ENCODE assay signal across 20 cellular contexts in genomic region chr7:16411391-16411790, GRCh38. TPM values are rescaled to one million over a fixed set of nuclear protein-coding genes. Genes with fewer than 3 reads are reported as not detected.
DNase-seq lines count a peak whose midpoint lies in the region; ATAC-seq, FAIRE-seq and TF ChIP-seq lines count a peak whose summit lies in the region.
"Had no signal": no experiment of that assay in that cellular context is flagged by ENCODE, and none has a peak within 500 bp of the region (broad histone marks: within the 10 kb centered on the region; RNA-seq: fewer than 3 reads in every experiment).

No MANE protein-coding gene starts in this region.

- H2AFZ ChIP-seq in K562 (ENCODE audit: low read depth, low read length) = no peak overlapping the region
- H2AFZ ChIP-seq: GM23338 had no signal

- ATAC-seq in K562 = no peak
- ATAC-seq in Right ventricle myocardium inferior = no peak
- ATAC-seq: GM23338 had no signal

- 94% methylated on average over 2 of the region's 2 CpGs for WGBS in K562 (ENCODE audit: insufficient coverage, low coverage, missing lambda C conversion rate)

- H3K36me3 ChIP-seq in K562 (ENCODE audit: control insufficient read depth, insufficient read depth, low read length) (no peaks in the 10 kb centered on the region; the same call in 2 of the 3 replicates), SJCRH30 (no peaks in the 10 kb centered on the region)

- BruUV-seq in K562 (replicated peaks; lab: Mats Ljungman, UMichigan) = no TSS peak

- no peak overlapping the region for H3K9ac ChIP-seq in K562 (ENCODE audit: insufficient read depth in 1 of 2, low read depth in 2 of 2, low read length in 2 of 2)

- H3K4me1 ChIP-seq in K562 (replicated peaks in 1 of 2; ENCODE audit: control insufficient read depth in 2 of 2, insufficient read depth in 2 of 2, low read length in 2 of 2) = peaks cover 2 to 18% of the 10 kb centered on the region in 2 experiments
- no peaks in the 10 kb centered on the region; the same call in 1 of the 2 replicates for H3K4me1 ChIP-seq in SJCRH30

- H3K27ac ChIP-seq in K562 (ENCODE audit: extremely low read depth, low read depth, low read length) = no peak overlapping the region
- H3K27ac ChIP-seq in SJCRH30 = no peak overlapping the region

- FAIRE-seq in K562 (lab: Jason Lieb, UNC) (no peak), GM12891 (lab: Jason Lieb, UNC) (no peak)
- FAIRE-seq: GM12892 had no signal

- H4K20me1 ChIP-seq in K562 (replicated peaks; ENCODE audit: control insufficient read depth, insufficient read depth, low read length) = no peaks in the 10 kb centered on the region

- intact Hi-C loops in K562 (cut with micrococcal nuclease) = no loop called here
- intact Hi-C loops in cardiac septum (cut with DNase I) = loop anchor here (5.0 kb wide), 1 partner anchor 151 kb away; no protein-coding TSS in a partner anchor
- intact Hi-C loops in Right ventricle myocardium inferior (cut with DNase I) = no loop called here

- no peak for TF ChIP-seq POLR2A in K562 (conservative IDR thresholded peaks at IDR 0.05)
- no peak for TF ChIP-seq POLR2A in GM12891 (IDR thresholded peaks at IDR 0.05; ENCODE audit: low read depth, low read length)

- no peak overlapping the region for H3K4me3 ChIP-seq in K562
- no peak overlapping the region for H3K4me3 ChIP-seq in SJCRH30
- H3K4me3 ChIP-seq: GM23338 had no signal

- no peak for TF ChIP-seq EP300 in K562 (IDR thresholded peaks at IDR 0.05; ENCODE audit: low read length)

- H3K9me1 ChIP-seq in K562 (ENCODE audit: control insufficient read depth, insufficient read depth, low read length) = no peaks in the 10 kb centered on the region

- H3K27me3 ChIP-seq in K562 (ENCODE audit: control insufficient read depth in 2 of 2, insufficient read depth in 2 of 2, low read length in 2 of 2) (no peaks in the 10 kb centered on the region), SJCRH30 (no peaks in the 10 kb centered on the region)

- TF ChIP-seq RAD21 in K562 (CRISPR knock-in tag; conservative IDR thresholded peaks at IDR 0.05 in 1 of 2, IDR thresholded peaks at IDR 0.05 in 1 of 2) = no peak

- CTCF ChIA-PET in K562 (lab: Yijun Ruan, JAX; ENCODE audit: low intra/inter-chr PET ratio) = no interaction called here

- TF ChIP-seq CTCF in K562 (IDR thresholded peaks at IDR 0.05 in 2 of 3, conservative IDR thresholded peaks at IDR 0.05 in 1 of 3; ENCODE audit: insufficient read depth in 2 of 3, low read depth in 1 of 3, low read length in 3 of 3) = no peak

- no peaks in the 10 kb centered on the region for H3K9me3 ChIP-seq in K562 (replicated peaks; ENCODE audit: control insufficient read depth, insufficient read depth, low read depth, low read length)
- no peaks in the 10 kb centered on the region for H3K9me3 ChIP-seq in SJCRH30 (replicated peaks)
- H3K9me3 ChIP-seq: Caco-2 had no signal

- no peak overlapping the region for H3K4me2 ChIP-seq in K562 (ENCODE audit: insufficient read depth, low read length)
- H3K4me2 ChIP-seq: GM23338 had no signal

- in situ Hi-C loops in K562 (cut with MboI) = no loop called here

- peaks cover 65% of the 10 kb centered on the region for H3K79me2 ChIP-seq in K562 (ENCODE audit: control insufficient read depth, insufficient read depth, low read length)

- POLR2A ChIA-PET in K562 (lab: Yijun Ruan, JAX) = interaction anchor here (1.0 kb wide), 1 partner anchor 9 kb away, joined by 3 read pairs; the partner anchor contains the start of gene CRPPA

- peak; percentile 59 for DNase-seq in EL
- DNase-seq in NCI-H226 = peak; percentile 63
- no peak for DNase-seq in K562 (ENCODE audit: extremely low read depth in 1 of 4, low spot score in 3 of 4)
- peak; percentile 49 for DNase-seq in kidney glomerular epithelial cell (lab: John Stamatoyannopoulos, UW)
- DNase-seq in cardiac septum (ENCODE audit: low spot score) = no peak
- no peak for DNase-seq in SJCRH30
- DNase-seq in Right ventricle myocardium inferior (ENCODE audit: missing footprints) = no peak
- DNase-seq in GM12891 (ENCODE audit: insufficient read length, low spot score) = no peak
- DNase-seq: AML-193; Caco-2; DMS53; NCI-H146; NCI-H2081 treated with DMSO at 0.1 percent for 48 hours; NCI-H345; NCI-H69; NK-92 treated with Interleukin-12 subunit alpha and Interleukin-12 subunit beta, amount 100 ng/mL, for 24 hours; Right ventricle myocardium superior had no signal

TF ChIP-seq in K562, 482 proteins besides CTCF, POLR2A, EP300 and RAD21 (continues in another document):
- no peak for TF ChIP-seq FOXA1 (IDR thresholded peaks at IDR 0.05; ENCODE audit: borderline replicate concordance)
- peak; percentile 62 for TF ChIP-seq ZNF316 (IDR thresholded peaks at IDR 0.05)
- no peak for TF ChIP-seq NCOR1 (IDR thresholded peaks at IDR 0.05)
- TF ChIP-seq ZNF3 (CRISPR knock-in tag; IDR thresholded peaks at IDR 0.05) = 0 out of 2 replicates have a peak, but pooled peaks have one; percentile 29
- TF ChIP-seq SRSF3 (IDR thresholded peaks at IDR 0.05; ENCODE audit: insufficient read depth, low read length) = no peak
- TF ChIP-seq ILK (tag; IDR thresholded peaks at IDR 0.05; ENCODE audit: borderline replicate concordance, low read depth) = no peak
- TF ChIP-seq ZNF23 (CRISPR knock-in tag; IDR thresholded peaks at IDR 0.05) = no peak
- TF ChIP-seq HDAC8 (tag; IDR thresholded peaks at IDR 0.05) = no peak
- TF ChIP-seq ARID1B (IDR thresholded peaks at IDR 0.05) = no peak
- TF ChIP-seq HIVEP1 (CRISPR knock-in tag; IDR thresholded peaks at IDR 0.05) = no peak

TF ChIP-seq in GM12891, 5 proteins besides CTCF, POLR2A, EP300 and RAD21:
- no peak for TF ChIP-seq POLR2AphosphoS5 (IDR thresholded peaks at IDR 0.05; ENCODE audit: low read depth, low read length)
TF ChIP-seq in GM12891: peak in this region for 0.

RNA-seq across cellular contexts. Expression of gene CRPPA, which starts 9.9 kb away (rescaled TPM):
- 7.4 and 19.6 TPM in 2 replicates for total RNA-seq in K562 (2011; cell fraction: chromatin; rRNA removed; ENCODE audit: low replicate concordance)
- total RNA-seq in K562 (2011; cell fraction: nucleolus; rRNA removed) = 3.8 and 3.9 TPM in 2 replicates
- 8.7 and 16.9 TPM in 2 replicates for total RNA-seq in K562 (2011; cell fraction: nucleoplasm; rRNA removed)
- total RNA-seq in K562 (2014; rRNA removed) (5.9 and 6.6 TPM in 2 replicates), K562 (2014; rRNA removed; fragmentation: Illumina TruSeq; extraction: Trizol) (8.0 and 11.1 TPM in 2 replicates), K562 (2015; rRNA removed; fragmentation: Illumina TruSeq; extraction: Trizol) (13.3 and 14.4 TPM in 2 replicates), K562 (2021) (8.6 and 9.1 TPM in 2 replicates), cardiac septum (7.3 TPM), Right ventricle myocardium inferior (7.1 TPM)
- polyA plus RNA-seq in K562 (2011; rRNA removed) (5.5 and 7.8 TPM in 2 replicates), K562 (2014; fragmentation: Illumina TruSeq; extraction: Trizol) (4.2 and 4.3 TPM in 2 replicates), K562 (2014; fragmentation: Nextera tagmentation; extraction: Ambion mirVana) (1 to 10 TPM; 3.9 to 8.2 TPM), K562 (2014; rRNA removed) (3.4 and 5.1 TPM in 2 replicates)
- polyA plus RNA-seq in K562 (2011; cell fraction: cytosol; rRNA removed) = 1.6 and 2.5 TPM in 2 replicates
- 3.8 and 3.9 TPM in 2 replicates for polyA plus RNA-seq in K562 (2011; cell fraction: nucleus; rRNA removed)
- 7.4 and 8.8 TPM in 2 replicates for polyA plus RNA-seq in K562 (2012)
- 15.2 and 16.9 TPM in 2 replicates for polyA minus RNA-seq in K562 (2011; rRNA and poly(A)+ RNA removed)
- polyA minus RNA-seq in K562 (2011; cell fraction: cytosol; rRNA and poly(A)+ RNA removed) = 4.2 and 4.9 TPM in 2 replicates
- polyA minus RNA-seq in K562 (2011; cell fraction: nucleus; rRNA and poly(A)+ RNA removed) = 16.7 and 18.3 TPM in 2 replicates
- total RNA-seq in SJCRH30 (2014; rRNA removed; shearing (Covaris generic)) = 8.8 and 9.3 TPM in 2 replicates
- polyA plus RNA-seq in GM12891 (2012; ENCODE audit: low read depth, missing spikeins) = not detected

RNA-seq across cellular contexts. Expression of gene SOSTDC1, which starts 54.1 kb away (rescaled TPM):
- total RNA-seq in K562 (2011; cell fraction: chromatin; rRNA removed; ENCODE audit: low replicate concordance) = 7.4 and 7.9 TPM in 2 replicates
- total RNA-seq in K562 (2011; cell fraction: nucleolus; rRNA removed) = 9.5 and 11.5 TPM in 2 replicates
- 10.8 and 11.1 TPM in 2 replicates for total RNA-seq in K562 (2011; cell fraction: nucleoplasm; rRNA removed)
- total RNA-seq in K562 (2014; rRNA removed) (8.3 and 10.5 TPM in 2 replicates), K562 (2014; rRNA removed; fragmentation: Illumina TruSeq; extraction: Trizol) (15.0 and 15.1 TPM in 2 replicates), K562 (2015; rRNA removed; fragmentation: Illumina TruSeq; extraction: Trizol) (23.0 and 23.7 TPM in 2 replicates), K562 (2021) (8.8 and 12.0 TPM in 2 replicates), cardiac septum (not detected), Right ventricle myocardium inferior (1.0 TPM)
- polyA plus RNA-seq in K562 (2011; rRNA removed) (5.8 and 15.9 TPM in 2 replicates), K562 (2014; fragmentation: Illumina TruSeq; extraction: Trizol) (15.3 and 18.4 TPM in 2 replicates), K562 (2014; fragmentation: Nextera tagmentation; extraction: Ambion mirVana) (10 to 100 TPM; 47.5 to 48.6 TPM), K562 (2014; rRNA removed) (9.8 and 10.1 TPM in 2 replicates)
- 3.5 and 9.8 TPM in 2 replicates for polyA plus RNA-seq in K562 (2011; cell fraction: cytosol; rRNA removed)
- 3.2 and 5.1 TPM in 2 replicates for polyA plus RNA-seq in K562 (2011; cell fraction: nucleus; rRNA removed)
- polyA plus RNA-seq in K562 (2012) = 17.5 and 63.6 TPM in 2 replicates
- 4.2 and 12.0 TPM in 2 replicates for polyA minus RNA-seq in K562 (2011; rRNA and poly(A)+ RNA removed)
- 1.8 and 2.5 TPM in 2 replicates for polyA minus RNA-seq in K562 (2011; cell fraction: cytosol; rRNA and poly(A)+ RNA removed)
- polyA minus RNA-seq in K562 (2011; cell fraction: nucleus; rRNA and poly(A)+ RNA removed) = 4.2 and 5.4 TPM in 2 replicates
- total RNA-seq in SJCRH30 (2014; rRNA removed; shearing (Covaris generic)) = 6.2 and 7.3 TPM in 2 replicates
- polyA plus RNA-seq in GM12891 (2012; ENCODE audit: low read depth, missing spikeins) = not detected
- total RNA-seq: A673 had no signal

Comparison
In these comparisons a context has a peak if more than half of its experiments do, and no peak if none do; other contexts are left out.
1. DNase-seq: peak in EL (single experiment), NCI-H226 (single experiment) and kidney glomerular epithelial cell (single experiment); none in K562 (0 of 4), cardiac septum (single experiment), SJCRH30 (0 of 2), Right ventricle myocardium inferior (single experiment) and GM12891 (single experiment).